In genomic region chr11:101914349-101914736, GRCh38 we compare ENCODE assay signal across 1 cellular context.
TF ChIP-seq lines count a peak whose summit lies in the region.

No MANE protein-coding gene starts in this region.

TF ChIP-seq in endothelial cell of umbilical vein, 7 proteins besides CTCF, POLR2A, EP300 and RAD21 (continued from another document):
- TF ChIP-seq MYC (IDR thresholded peaks at IDR 0.05; ENCODE audit: low read depth, low read length), result no peak
- no peak for TF ChIP-seq POLR2AphosphoS5 (IDR thresholded peaks at IDR 0.05; ENCODE audit: insufficient read depth, low read depth, low read length)
